10 cellular contexts compared by ENCODE assay signal in the genomic region with DNA sequence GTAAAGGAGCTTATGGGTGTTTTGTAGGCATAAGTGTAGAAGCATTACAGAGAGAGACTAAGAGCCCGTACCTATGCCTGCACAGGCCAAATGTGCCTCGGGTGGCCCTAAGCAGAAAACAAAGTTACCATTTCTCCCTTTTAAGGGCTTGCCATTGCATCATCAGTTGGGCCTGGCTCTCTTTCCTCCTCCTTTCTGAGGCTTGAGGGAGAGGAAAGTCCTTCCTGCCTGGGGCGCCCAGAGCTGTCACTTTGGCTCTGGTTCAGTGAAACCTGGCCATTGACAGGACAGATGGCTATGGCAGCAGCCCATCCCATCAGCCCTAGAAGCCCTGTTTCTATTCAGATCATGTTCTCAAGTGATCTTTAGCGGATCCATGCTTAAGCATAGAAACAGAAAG.
A peak's percentile ranks its signal among the peaks of the same experiment; 100 is the strongest.
DNase-seq lines count a peak whose midpoint lies in the region; ATAC-seq and TF ChIP-seq lines count a peak whose summit lies in the region.
"Had no signal": no experiment of that assay in that cellular context is flagged by ENCODE, and none has a peak within 500 bp of the region (broad histone marks: within the 10 kb centered on the region; RNA-seq: fewer than 3 reads in every experiment).

No MANE protein-coding gene starts in this region.

- no peaks in the 10 kb centered on the region for H3K36me3 Mint-ChIP-seq in naive thymus-derived CD8-positive, alpha-beta T cell
- H3K36me3 Mint-ChIP-seq: IgD-negative memory B cell had no signal

- TF ChIP-seq CTCF in left lung (IDR thresholded peaks at IDR 0.05) = no peak
- TF ChIP-seq CTCF in testis (IDR thresholded peaks at IDR 0.05) = no peak
- TF ChIP-seq CTCF in GM13977 (IDR thresholded peaks at IDR 0.05; ENCODE audit: extremely low read depth, insufficient read depth, missing control alignments) = no peak

- H3K9me3 ChIP-seq in left lung = no peaks in the 10 kb centered on the region
- no peaks in the 10 kb centered on the region for H3K9me3 ChIP-seq in testis

- H3K27ac Mint-ChIP-seq in naive thymus-derived CD8-positive, alpha-beta T cell = no peak overlapping the region
- H3K27ac Mint-ChIP-seq: IgD-negative memory B cell had no signal

- H3K9me3 Mint-ChIP-seq in naive thymus-derived CD8-positive, alpha-beta T cell = peaks cover 0 to 17% (median 0%) of the 10 kb centered on the region in 9 donors

- DNase-seq in NCI-H524 treated with DMSO at 0.1 percent for 48 hours (lab: John Stamatoyannopoulos, UW) (peak; percentile 34), cerebellum (ENCODE audit: low spot score) (peak; percentile 74), left lung (no peak), testis (peak; percentile 17), GM13977 (ENCODE audit: low spot score) (no peak)
- DNase-seq in naive thymus-derived CD8-positive, alpha-beta T cell = no peak
- no peak for DNase-seq in stimulated activated CD4-positive, alpha-beta T cell treated with anti-CD3 and anti-CD28 coated beads, Interleukin-4, amount 100 ng/mL, for 24 hours
- DNase-seq: activated effector memory CD4-positive, alpha-beta T cell treated with anti-CD3 and anti-CD28 coated beads, Interleukin-2, amount 50 U/mL, for 16 hours; stimulated activated CD4-positive, alpha-beta T cell treated with anti-CD3 and anti-CD28 coated beads, Interleukin-15, amount 100 ng/mL, for 24 hours had no signal

- H3K27ac ChIP-seq in left lung (peak overlapping the region in 1 of 2 donors; percentile 7), testis (peak overlapping the region in 1 of 2 donors; percentile 16)

- H3K36me3 ChIP-seq in left lung (no peaks in the 10 kb centered on the region), testis (ENCODE audit: low read depth, missing control alignments) (no peaks in the 10 kb centered on the region)

- no peaks in the 10 kb centered on the region for H3K27me3 ChIP-seq in left lung
- H3K27me3 ChIP-seq in testis = no peaks in the 10 kb centered on the region

- 60 to 65% methylated on average over 4 of the region's 4 CpGs for WGBS in testis, 2 donors

- TF ChIP-seq POLR2A in testis (IDR thresholded peaks at IDR 0.05) = no peak

- H3K4me1 ChIP-seq in left lung (peaks cover 0 to 3% of the 10 kb centered on the region in 2 donors), testis (peaks cover 10% of the 10 kb centered on the region)

- peak; percentile 76 for ATAC-seq in left lung
- ATAC-seq in naive thymus-derived CD8-positive, alpha-beta T cell = no peak

- POLR2A ChIA-PET in naive thymus-derived CD8-positive, alpha-beta T cell (lab: Charles Lee) = no interaction called here

- H3K27me3 Mint-ChIP-seq in naive thymus-derived CD8-positive, alpha-beta T cell = peaks cover 0 to 6% (median 3%) of the 10 kb centered on the region in 5 donors

- intact Hi-C loops in left lung (cut with DNase I) = no loop called here
- intact Hi-C loops in testis (cut with DNase I; ENCODE audit: low total_unique reads) = no loop called here

- peaks cover 0 to 7% (median 0%) of the 10 kb centered on the region in 4 donors for H3K4me1 Mint-ChIP-seq in naive thymus-derived CD8-positive, alpha-beta T cell
- H3K4me1 Mint-ChIP-seq: IgD-negative memory B cell had no signal

- H3K4me3 Mint-ChIP-seq in naive thymus-derived CD8-positive, alpha-beta T cell = no peak overlapping the region
- H3K4me3 Mint-ChIP-seq: IgD-negative memory B cell had no signal

- H3K4me3 ChIP-seq in left lung (no peak overlapping the region), testis (no peak overlapping the region)

- in situ Hi-C loops in GM13977 (cut with MboI; ENCODE audit: low pct_unique_long_range_greater_than_20kb, low sequenced_read_pairs, unreplicated experiment) = no loop called here

Comparison
In these comparisons a context has a peak if more than half of its experiments do, and no peak if none do; other contexts are left out.
1. DNase-seq: peak in NCI-H524 treated with DMSO at 0.1 percent for 48 hours (single experiment), cerebellum (single experiment) and testis (single experiment); none in left lung (0 of 2), naive thymus-derived CD8-positive, alpha-beta T cell (0 of 10), GM13977 (single experiment) and stimulated activated CD4-positive, alpha-beta T cell treated with anti-CD3 and anti-CD28 coated beads, Interleukin-4, amount 100 ng/mL, for 24 hours (single experiment).